ENCODE assay signal across 1 cellular context in genomic region chr18:57982372-57983021, GRCh38.
TF ChIP-seq lines count a peak whose summit lies in the region.

No MANE protein-coding gene starts in this region.

TF ChIP-seq in GM12878, 131 proteins besides CTCF, POLR2A, EP300 and RAD21:
- TF ChIP-seq WRNIP1 (IDR thresholded peaks at IDR 0.05; ENCODE audit: borderline replicate concordance, low read depth, low read length) (no peak), ZNF207 (IDR thresholded peaks at IDR 0.05; ENCODE audit: borderline replicate concordance) (no peak), TCF3 (IDR thresholded peaks at IDR 0.05; ENCODE audit: borderline replicate concordance, insufficient read depth, low read depth, low read length) (no peak), KDM1A (IDR thresholded peaks at IDR 0.05; ENCODE audit: borderline replicate concordance) (no peak), ZBED1 (IDR thresholded peaks at IDR 0.05; ENCODE audit: borderline replicate concordance) (no peak), TBL1XR1 (IDR thresholded peaks at IDR 0.05; ENCODE audit: low read depth, low read length) (no peak), SPI1 (IDR thresholded peaks at IDR 0.05; ENCODE audit: borderline replicate concordance, insufficient read depth, low read depth, low read length) (peak; percentile 68; the same call in 1 of the 2 replicates)
- TF ChIP-seq, protein P1, sequence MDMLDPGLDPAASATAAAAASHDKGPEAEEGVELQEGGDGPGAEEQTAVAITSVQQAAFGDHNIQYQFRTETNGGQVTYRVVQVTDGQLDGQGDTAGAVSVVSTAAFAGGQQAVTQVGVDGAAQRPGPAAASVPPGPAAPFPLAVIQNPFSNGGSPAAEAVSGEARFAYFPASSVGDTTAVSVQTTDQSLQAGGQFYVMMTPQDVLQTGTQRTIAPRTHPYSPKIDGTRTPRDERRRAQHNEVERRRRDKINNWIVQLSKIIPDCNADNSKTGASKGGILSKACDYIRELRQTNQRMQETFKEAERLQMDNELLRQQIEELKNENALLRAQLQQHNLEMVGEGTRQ (IDR thresholded peaks at IDR 0.05; ENCODE audit: borderline replicate concordance, low read depth, low read length): no peak
- TF ChIP-seq, protein P2, sequence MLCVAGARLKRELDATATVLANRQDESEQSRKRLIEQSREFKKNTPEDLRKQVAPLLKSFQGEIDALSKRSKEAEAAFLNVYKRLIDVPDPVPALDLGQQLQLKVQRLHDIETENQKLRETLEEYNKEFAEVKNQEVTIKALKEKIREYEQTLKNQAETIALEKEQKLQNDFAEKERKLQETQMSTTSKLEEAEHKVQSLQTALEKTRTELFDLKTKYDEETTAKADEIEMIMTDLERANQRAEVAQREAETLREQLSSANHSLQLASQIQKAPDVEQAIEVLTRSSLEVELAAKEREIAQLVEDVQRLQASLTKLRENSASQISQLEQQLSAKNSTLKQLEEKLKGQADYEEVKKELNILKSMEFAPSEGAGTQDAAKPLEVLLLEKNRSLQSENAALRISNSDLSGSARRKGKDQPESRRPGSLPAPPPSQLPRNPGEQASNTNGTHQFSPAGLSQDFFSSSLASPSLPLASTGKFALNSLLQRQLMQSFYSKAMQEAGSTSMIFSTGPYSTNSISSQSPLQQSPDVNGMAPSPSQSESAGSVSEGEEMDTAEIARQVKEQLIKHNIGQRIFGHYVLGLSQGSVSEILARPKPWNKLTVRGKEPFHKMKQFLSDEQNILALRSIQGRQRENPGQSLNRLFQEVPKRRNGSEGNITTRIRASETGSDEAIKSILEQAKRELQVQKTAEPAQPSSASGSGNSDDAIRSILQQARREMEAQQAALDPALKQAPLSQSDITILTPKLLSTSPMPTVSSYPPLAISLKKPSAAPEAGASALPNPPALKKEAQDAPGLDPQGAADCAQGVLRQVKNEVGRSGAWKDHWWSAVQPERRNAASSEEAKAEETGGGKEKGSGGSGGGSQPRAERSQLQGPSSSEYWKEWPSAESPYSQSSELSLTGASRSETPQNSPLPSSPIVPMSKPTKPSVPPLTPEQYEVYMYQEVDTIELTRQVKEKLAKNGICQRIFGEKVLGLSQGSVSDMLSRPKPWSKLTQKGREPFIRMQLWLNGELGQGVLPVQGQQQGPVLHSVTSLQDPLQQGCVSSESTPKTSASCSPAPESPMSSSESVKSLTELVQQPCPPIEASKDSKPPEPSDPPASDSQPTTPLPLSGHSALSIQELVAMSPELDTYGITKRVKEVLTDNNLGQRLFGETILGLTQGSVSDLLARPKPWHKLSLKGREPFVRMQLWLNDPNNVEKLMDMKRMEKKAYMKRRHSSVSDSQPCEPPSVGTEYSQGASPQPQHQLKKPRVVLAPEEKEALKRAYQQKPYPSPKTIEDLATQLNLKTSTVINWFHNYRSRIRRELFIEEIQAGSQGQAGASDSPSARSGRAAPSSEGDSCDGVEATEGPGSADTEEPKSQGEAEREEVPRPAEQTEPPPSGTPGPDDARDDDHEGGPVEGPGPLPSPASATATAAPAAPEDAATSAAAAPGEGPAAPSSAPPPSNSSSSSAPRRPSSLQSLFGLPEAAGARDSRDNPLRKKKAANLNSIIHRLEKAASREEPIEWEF (IDR thresholded peaks at IDR 0.05; ENCODE audit: insufficient replicate concordance, low read depth, low read length): no peak
